In the genomic region with DNA sequence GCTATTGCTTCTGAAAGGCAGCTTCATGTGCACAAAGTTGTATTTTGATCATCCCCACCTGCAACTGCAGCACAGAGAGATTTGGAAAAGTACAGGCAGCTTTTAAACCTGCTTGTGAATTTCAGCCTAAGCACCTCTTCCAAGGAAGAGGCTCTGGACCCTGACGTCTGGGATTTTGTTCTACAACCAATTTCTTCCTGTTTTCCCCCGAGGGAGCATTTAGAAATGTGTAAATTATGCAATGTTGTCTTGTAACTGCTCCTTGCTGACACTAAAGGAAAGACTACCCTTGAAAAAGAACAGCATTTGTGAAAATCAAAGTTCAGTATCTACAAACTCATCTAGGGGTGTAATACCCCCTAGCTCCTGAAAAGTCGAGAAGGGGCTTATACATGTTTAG, we compare ENCODE assay signal across 19 cellular contexts. TPM values are rescaled to one million over a fixed set of nuclear protein-coding genes. Genes with fewer than 3 reads are reported as not detected.
DNase-seq lines count a peak whose midpoint lies in the region; ATAC-seq and TF ChIP-seq lines count a peak whose summit lies in the region.
"Had no signal": no experiment of that assay in that cellular context is flagged by ENCODE, and none has a peak within 500 bp of the region (broad histone marks: within the 10 kb centered on the region; RNA-seq: fewer than 3 reads in every experiment).

No MANE protein-coding gene starts in this region.

- H3K27me3 ChIP-seq in BLaER1 treated with 17β-estradiol and CSF1 and Interleukin-3, amounts not matched to agents 10 nM and 100 nM = no peaks in the 10 kb centered on the region
- H3K27me3 ChIP-seq in trophoblast cell (ENCODE audit: insufficient read depth, low read length) = no peaks in the 10 kb centered on the region
- H3K27me3 ChIP-seq: dorsolateral prefrontal cortex, hepatocyte, transverse colon had no signal

- peaks cover 3% of the 10 kb centered on the region for H3K79me1 ChIP-seq in trophoblast cell (ENCODE audit: low read length)

- no peak overlapping the region for H4K91ac ChIP-seq in trophoblast cell (ENCODE audit: low read depth, low read length)

- H2BK120ac ChIP-seq in trophoblast cell (ENCODE audit: insufficient read depth, low read length, poor library complexity) = no peak overlapping the region

- H3K14ac ChIP-seq in trophoblast cell (ENCODE audit: low read length) = no peak overlapping the region

- no peaks in the 10 kb centered on the region for H3K9me3 Mint-ChIP-seq in chondrocyte (ENCODE audit: low read depth)
- H3K9me3 Mint-ChIP-seq in T-helper 2 cell treated with Interferon-gamma antibody and Interleukin-4, amounts not matched to agents 5 μg/mL and 100 μg/mL, for 36 hours = no peaks in the 10 kb centered on the region
- H3K9me3 Mint-ChIP-seq: GM23338 had no signal

- H3K4ac ChIP-seq in trophoblast cell (ENCODE audit: low read depth, low read length) = peak overlapping the region; percentile 30

- H3K23ac ChIP-seq in trophoblast cell (ENCODE audit: low read length) = no peak overlapping the region

- peak; percentile 32 for DNase-seq in GF-D8 (lab: John Stamatoyannopoulos, UW)
- DNase-seq in chondrocyte (ENCODE audit: low spot score) = no peak
- peak in 1 of 2 donors; percentile 60 for DNase-seq in trophoblast cell
- no peak for DNase-seq in T-helper 2 cell treated with Interferon-gamma antibody and Interleukin-4, amounts not matched to agents 5 μg/mL and 100 μg/mL, for 36 hours (ENCODE audit: low spot score)
- DNase-seq in islet precursor cell = no peak
- no peak for DNase-seq in NCI-H82 treated with DMSO at 0.1 percent for 48 hours (lab: John Stamatoyannopoulos, UW; ENCODE audit: unreplicated experiment)
- DNase-seq: activated CD4-positive, alpha-beta T cell treated with anti-CD3 and anti-CD28 coated beads for 4 hours; dorsolateral prefrontal cortex; KG1; kidney; NCI-H1417 treated with DMSO at 0.1 percent for 48 hours; NCI-H226; T1000; transverse colon had no signal

- no peaks in the 10 kb centered on the region for H3K27me3 Mint-ChIP-seq in chondrocyte (ENCODE audit: low read depth)
- H3K27me3 Mint-ChIP-seq in T-helper 2 cell treated with Interferon-gamma antibody and Interleukin-4, amounts not matched to agents 5 μg/mL and 100 μg/mL, for 36 hours (ENCODE audit: low read depth) = no peaks in the 10 kb centered on the region

- H3K79me2 ChIP-seq in trophoblast cell (ENCODE audit: control insufficient read depth, insufficient read depth, low read length, poor library complexity) = peaks cover 20% of the 10 kb centered on the region

- ATAC-seq in GM19395 (IDR thresholded peaks at IDR 0.05; ENCODE audit: unreplicated experiment) = no peak
- ATAC-seq: GM23338 had no signal

- peaks cover 96 to 100% (median 100%) of the 10 kb centered on the region in 11 experiments for H4K20me1 ChIP-seq in BLaER1 treated with 17β-estradiol and CSF1 and Interleukin-3, amounts not matched to agents 10 nM and 100 nM

- no peak overlapping the region for H2AK5ac ChIP-seq in trophoblast cell (ENCODE audit: low read length)

- H3K9ac ChIP-seq in BLaER1 treated with 17β-estradiol and CSF1 and Interleukin-3, amounts not matched to agents 10 nM and 100 nM = peak overlapping the region in 9 of 11 experiments; percentile 0 to 55 (median 28); a peak in 9 of 22 replicates
- H3K9ac ChIP-seq in trophoblast cell (ENCODE audit: low read length) = no peak overlapping the region

- H2BK12ac ChIP-seq in trophoblast cell (ENCODE audit: low read length) = no peak overlapping the region

- H4K12ac ChIP-seq in trophoblast cell (ENCODE audit: low read depth, low read length) = no peak overlapping the region

- peak overlapping the region; percentile 45 for H3K27ac Mint-ChIP-seq in chondrocyte (ENCODE audit: unreplicated experiment)
- no peak overlapping the region for H3K27ac Mint-ChIP-seq in T-helper 2 cell treated with Interferon-gamma antibody and Interleukin-4, amounts not matched to agents 5 μg/mL and 100 μg/mL, for 36 hours
- H3K27ac Mint-ChIP-seq: GM23338 had no signal

- H3K4me3 Mint-ChIP-seq in chondrocyte (ENCODE audit: unreplicated experiment) = no peak overlapping the region
- H3K4me3 Mint-ChIP-seq in T-helper 2 cell treated with Interferon-gamma antibody and Interleukin-4, amounts not matched to agents 5 μg/mL and 100 μg/mL, for 36 hours = no peak overlapping the region
- H3K4me3 Mint-ChIP-seq: GM23338 had no signal

- peaks cover 56 to 99% (median 93%) of the 10 kb centered on the region in 10 experiments for H3K4me1 ChIP-seq in BLaER1 treated with 17β-estradiol and CSF1 and Interleukin-3, amounts not matched to agents 10 nM and 100 nM
- peaks cover 10 to 12% of the 10 kb centered on the region in 2 experiments for H3K4me1 ChIP-seq in trophoblast cell (ENCODE audit: control insufficient read depth in 1 of 2, insufficient read depth in 2 of 2, low read length in 2 of 2)

- H3K4me3 ChIP-seq in BLaER1 treated with 17β-estradiol and CSF1 and Interleukin-3, amounts not matched to agents 10 nM and 100 nM = peak overlapping the region in 3 of 10 experiments; percentile 2 to 8 (median 6); a peak in 5 of 20 replicates
- H3K4me3 ChIP-seq in trophoblast cell (ENCODE audit: low read depth, low read length) = no peak overlapping the region
- H3K4me3 ChIP-seq: dorsolateral prefrontal cortex, GM23338, hepatocyte, skin epidermis, transverse colon had no signal

- no peaks in the 10 kb centered on the region for H3K36me3 Mint-ChIP-seq in chondrocyte (ENCODE audit: low read depth)
- H3K36me3 Mint-ChIP-seq in T-helper 2 cell treated with Interferon-gamma antibody and Interleukin-4, amounts not matched to agents 5 μg/mL and 100 μg/mL, for 36 hours (ENCODE audit: low read depth) = peaks cover 1% of the 10 kb centered on the region

- peak overlapping the region; percentile 55 to 86 (median 79) for H3K4me2 ChIP-seq in BLaER1 treated with 17β-estradiol and CSF1 and Interleukin-3, amounts not matched to agents 10 nM and 100 nM
- no peak overlapping the region for H3K4me2 ChIP-seq in trophoblast cell (ENCODE audit: low read length)
- H3K4me2 ChIP-seq: GM23338, hepatocyte had no signal

- no peak overlapping the region for H2AFZ ChIP-seq in trophoblast cell (ENCODE audit: insufficient read depth, low read length, poor library complexity)
- H2AFZ ChIP-seq: GM23338, hepatocyte had no signal

- H2BK5ac ChIP-seq in trophoblast cell (ENCODE audit: low read depth, low read length, poor library complexity) = no peak overlapping the region

- peak overlapping the region in 8 of 11 experiments; percentile 16 to 61 (median 32); a peak in 10 of 22 replicates for H3K27ac ChIP-seq in BLaER1 treated with 17β-estradiol and CSF1 and Interleukin-3, amounts not matched to agents 10 nM and 100 nM
- H3K27ac ChIP-seq in trophoblast cell (ENCODE audit: low read depth, low read length) = no peak overlapping the region
- H3K27ac ChIP-seq: hepatocyte, skin epidermis had no signal

- H3K9me3 ChIP-seq in BLaER1 treated with 17β-estradiol and CSF1 and Interleukin-3, amounts not matched to agents 10 nM and 100 nM (replicated peaks in 1 of 11) = no peaks in the 10 kb centered on the region
- H3K9me3 ChIP-seq in trophoblast cell (ENCODE audit: insufficient read depth, low read depth, low read length) = no peaks in the 10 kb centered on the region
- H3K9me3 ChIP-seq: transverse colon had no signal

- no CpG with 5 or more reads among the region's 3 CpGs for WGBS in trophoblast cell (ENCODE audit: extremely low coverage, insufficient coverage, insufficient read length)

- no peak overlapping the region for H4K8ac ChIP-seq in trophoblast cell (ENCODE audit: low read depth, low read length)

- peaks cover 0 to 12% (median 3%) of the 10 kb centered on the region in 11 experiments; a peak in 7 of 22 replicates for H3K36me3 ChIP-seq in BLaER1 treated with 17β-estradiol and CSF1 and Interleukin-3, amounts not matched to agents 10 nM and 100 nM
- peaks cover 0 to 4% of the 10 kb centered on the region in 2 experiments for H3K36me3 ChIP-seq in trophoblast cell (ENCODE audit: control insufficient read depth in 1 of 2, insufficient read depth in 2 of 2, low read length in 2 of 2)
- H3K36me3 ChIP-seq: transverse colon had no signal

- peaks cover 48% of the 10 kb centered on the region for H3K4me1 Mint-ChIP-seq in chondrocyte (ENCODE audit: low read depth)
- H3K4me1 Mint-ChIP-seq in T-helper 2 cell treated with Interferon-gamma antibody and Interleukin-4, amounts not matched to agents 5 μg/mL and 100 μg/mL, for 36 hours (ENCODE audit: low read depth) = peaks cover 48% of the 10 kb centered on the region

- H3K18ac ChIP-seq in trophoblast cell (ENCODE audit: low read length) = no peak overlapping the region

- TF ChIP-seq CTCF in chondrocyte (IDR thresholded peaks at IDR 0.05) = no peak

RNA-seq across cellular contexts. Expression of a gene that starts 15.4 kb away (rescaled TPM):
- total RNA-seq in chondrocyte = 8.7 to 10.6 TPM (median 8.8 TPM) in 3 replicates
- polyA plus RNA-seq in trophoblast cell (2013) = 10.5 and 11.2 TPM in 2 replicates

RNA-seq across cellular contexts. Expression of a gene that starts 40.4 kb away (rescaled TPM):
- 68.1 to 70.0 TPM (median 69.2 TPM) in 3 replicates for total RNA-seq in chondrocyte
- polyA plus RNA-seq in trophoblast cell (2013) = 101 TPM in 2 replicates

RNA-seq across cellular contexts. Expression of a gene that starts 47.3 kb away (rescaled TPM):
- total RNA-seq in chondrocyte = 42.5 to 52.0 TPM (median 47.7 TPM) in 3 replicates
- 65.8 and 66.8 TPM in 2 replicates for polyA plus RNA-seq in trophoblast cell (2013)

RNA-seq across cellular contexts. Expression of a gene that starts 48.3 kb away (rescaled TPM):
- 3.1 to 3.7 TPM (median 3.7 TPM) in 3 replicates for total RNA-seq in chondrocyte
- polyA plus RNA-seq in trophoblast cell (2013) = 1.4 and 1.6 TPM in 2 replicates
